Comparison of ENCODE assay signal across 8 cellular contexts in the genomic region with DNA sequence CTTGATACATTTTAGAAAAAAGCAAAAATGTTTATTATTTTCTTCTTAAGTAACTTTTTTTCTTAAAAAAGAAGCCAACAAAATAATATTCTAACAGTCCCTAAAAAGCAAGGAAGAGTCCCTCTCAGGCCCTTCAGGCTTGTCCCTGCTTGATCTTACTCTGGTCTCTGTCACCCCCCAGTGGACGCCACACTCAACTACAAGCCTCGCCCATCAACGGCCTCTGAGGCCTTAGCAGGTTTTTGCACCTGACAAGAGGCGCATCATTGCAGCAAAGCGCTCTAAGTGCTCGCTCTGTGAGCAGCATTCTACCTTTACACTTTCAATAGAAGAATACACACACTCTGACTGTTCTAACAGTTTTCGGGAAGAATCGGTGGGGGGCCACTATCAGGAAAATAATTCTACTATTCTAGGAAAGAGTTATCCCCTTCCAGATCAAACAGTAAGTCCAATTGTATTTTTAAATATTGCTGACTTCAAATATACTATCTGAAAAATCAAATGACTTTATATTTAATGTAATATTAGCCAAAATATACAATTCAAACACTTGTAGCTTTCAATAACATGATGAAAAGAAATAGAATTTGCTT.
A peak's percentile ranks its signal among the peaks of the same experiment; 100 is the strongest.
DNase-seq lines count a peak whose midpoint lies in the region; ATAC-seq and TF ChIP-seq lines count a peak whose summit lies in the region.

No MANE protein-coding gene starts in this region.

- no peaks in the 10 kb centered on the region for H3K27me3 ChIP-seq in BE2C
- H3K27me3 ChIP-seq in Peyer's patch = no peaks in the 10 kb centered on the region
- H3K27me3 ChIP-seq in parathyroid adenoma (ENCODE audit: control insufficient read depth, insufficient read depth, low read length) = no peaks in the 10 kb centered on the region

- no peak overlapping the region for H3K27ac ChIP-seq in Peyer's patch
- no peak overlapping the region for H3K27ac ChIP-seq in parathyroid adenoma

- no peak overlapping the region for H3K4me3 Mint-ChIP-seq in activated T-helper 17 cell treated with anti-CD3 and anti-CD28 coated beads, Interleukin-2, amount 50 U/mL, for 72 hours
- H3K4me3 Mint-ChIP-seq in type B pancreatic cell = no peak overlapping the region

- no peak for TF ChIP-seq POLR2A in Peyer's patch (IDR thresholded peaks at IDR 0.05)

- H3K4me1 ChIP-seq in BE2C = no peaks in the 10 kb centered on the region
- H3K4me1 ChIP-seq in Peyer's patch = no peaks in the 10 kb centered on the region
- peaks cover 2% of the 10 kb centered on the region for H3K4me1 ChIP-seq in parathyroid adenoma

- DNase-seq in BE2C (peak; percentile 55), Peyer's patch (peak in 2 of 3 donors; percentile 54 to 81), germinal center (ENCODE audit: low spot score) (peak; percentile 51), type B pancreatic cell (ENCODE audit: extremely low spot score, unreplicated experiment) (no peak)

- H3K4me3 ChIP-seq in BE2C (ENCODE audit: low read depth, low read length) = no peak overlapping the region
- H3K4me3 ChIP-seq in Peyer's patch = no peak overlapping the region
- no peak overlapping the region for H3K4me3 ChIP-seq in parathyroid adenoma (ENCODE audit: low read depth, low read length)

- H2AFZ ChIP-seq in parathyroid adenoma = no peak overlapping the region

- no peaks in the 10 kb centered on the region for H3K79me2 ChIP-seq in parathyroid adenoma

- H3K4me1 Mint-ChIP-seq in activated T-helper 17 cell treated with anti-CD3 and anti-CD28 coated beads, Interleukin-2, amount 50 U/mL, for 72 hours = no peaks in the 10 kb centered on the region
- peaks cover 3% of the 10 kb centered on the region for H3K4me1 Mint-ChIP-seq in type B pancreatic cell (ENCODE audit: unreplicated experiment)

- H3K9me3 ChIP-seq in BE2C (no peaks in the 10 kb centered on the region), Peyer's patch (no peaks in the 10 kb centered on the region), parathyroid adenoma (ENCODE audit: control insufficient read depth, low read length) (no peaks in the 10 kb centered on the region)

- no peaks in the 10 kb centered on the region for H3K27me3 Mint-ChIP-seq in activated T-helper 17 cell treated with anti-CD3 and anti-CD28 coated beads, Interleukin-2, amount 50 U/mL, for 72 hours
- H3K27me3 Mint-ChIP-seq in type B pancreatic cell = no peaks in the 10 kb centered on the region

- no peaks in the 10 kb centered on the region for H3K9me3 Mint-ChIP-seq in activated T-helper 17 cell treated with anti-CD3 and anti-CD28 coated beads, Interleukin-2, amount 50 U/mL, for 72 hours
- no peaks in the 10 kb centered on the region for H3K9me3 Mint-ChIP-seq in type B pancreatic cell

- no peak overlapping the region for H3K4me2 ChIP-seq in parathyroid adenoma (ENCODE audit: low read length)

- ATAC-seq in GM19023 (IDR thresholded peaks at IDR 0.05; ENCODE audit: unreplicated experiment) (peak; percentile 80), HG03565 (IDR thresholded peaks at IDR 0.05; ENCODE audit: unreplicated experiment) (peak; percentile 65)
- ATAC-seq in activated T-helper 17 cell treated with anti-CD3 and anti-CD28 coated beads, Interleukin-2, amount 50 U/mL, for 72 hours (replicated peaks) = peak; percentile 76

- no peaks in the 10 kb centered on the region for H3K36me3 ChIP-seq in BE2C
- peaks cover 0 to 6% (median 0%) of the 10 kb centered on the region in 3 donors for H3K36me3 ChIP-seq in Peyer's patch
- no peaks in the 10 kb centered on the region for H3K36me3 ChIP-seq in parathyroid adenoma (ENCODE audit: control insufficient read depth, insufficient read depth, low read length)

- no peak overlapping the region for H3K27ac Mint-ChIP-seq in activated T-helper 17 cell treated with anti-CD3 and anti-CD28 coated beads, Interleukin-2, amount 50 U/mL, for 72 hours
- no peak overlapping the region for H3K27ac Mint-ChIP-seq in type B pancreatic cell

- H3K9ac ChIP-seq in parathyroid adenoma = no peak overlapping the region

- TF ChIP-seq CTCF in BE2C (IDR thresholded peaks at IDR 0.05; ENCODE audit: low read depth, low read length) = peak; percentile 90
- TF ChIP-seq CTCF in Peyer's patch (IDR thresholded peaks at IDR 0.05) = peak; percentile 29 to 80 (median 72)
- peak; percentile 74 for TF ChIP-seq CTCF in parathyroid adenoma (IDR thresholded peaks at IDR 0.05)
- peak; percentile 92 for TF ChIP-seq CTCF in type B pancreatic cell (conservative IDR thresholded peaks at IDR 0.05)

- H3K36me3 Mint-ChIP-seq in activated T-helper 17 cell treated with anti-CD3 and anti-CD28 coated beads, Interleukin-2, amount 50 U/mL, for 72 hours (ENCODE audit: low read depth) = no peaks in the 10 kb centered on the region
- peaks cover 4% of the 10 kb centered on the region for H3K36me3 Mint-ChIP-seq in type B pancreatic cell
